In the genomic region with DNA sequence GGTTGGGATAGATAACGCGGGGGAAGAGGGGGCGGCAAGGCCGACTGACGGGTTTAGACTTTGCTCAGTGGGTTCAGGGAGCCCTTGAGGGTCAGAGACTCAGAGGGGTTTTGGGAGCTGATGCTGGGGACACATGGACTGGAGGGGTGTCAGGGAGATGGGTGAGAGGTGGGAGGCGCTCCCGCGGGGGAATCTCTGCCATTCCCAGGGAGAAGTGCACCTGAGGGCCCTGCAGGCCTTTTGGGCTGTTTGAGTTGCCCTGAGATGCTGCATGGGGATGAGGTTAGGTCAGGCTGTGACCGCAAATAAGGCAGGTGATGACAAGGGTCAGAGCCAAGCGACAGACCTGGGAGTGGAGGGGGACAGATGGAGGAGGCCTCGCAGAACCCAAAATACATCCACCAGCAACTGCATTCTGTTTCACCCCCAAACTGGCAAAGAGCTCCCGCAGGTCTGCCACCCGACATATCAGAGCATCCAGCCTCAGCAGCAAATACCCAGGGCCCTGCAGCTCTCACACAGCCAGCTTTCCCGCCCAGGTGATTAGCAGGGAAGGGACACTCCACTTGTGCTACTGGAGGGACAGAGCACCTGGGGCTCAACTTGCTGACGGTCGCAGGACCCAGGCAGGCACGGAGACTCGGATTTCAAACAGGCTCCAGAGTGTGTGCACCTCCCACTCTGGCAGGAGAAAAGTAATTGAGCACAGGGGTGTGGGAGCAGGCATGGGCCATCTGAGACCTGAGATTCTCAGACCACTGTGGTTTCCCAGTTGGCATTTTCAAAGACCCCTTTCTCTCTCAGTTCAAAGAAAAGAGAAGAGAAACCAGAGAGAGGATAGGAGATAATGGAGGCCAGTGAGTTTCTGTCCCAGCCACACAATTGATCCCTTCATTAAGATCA, we compare ENCODE assay signal across 11 cellular contexts. TPM values are rescaled to one million over a fixed set of nuclear protein-coding genes. Genes with fewer than 3 reads are reported as not detected.
DNase-seq lines count a peak whose midpoint lies in the region; ATAC-seq and TF ChIP-seq lines count a peak whose summit lies in the region.
"Had no signal": no experiment of that assay in that cellular context is flagged by ENCODE, and none has a peak within 500 bp of the region (broad histone marks: within the 10 kb centered on the region; RNA-seq: fewer than 3 reads in every experiment).

No MANE protein-coding gene starts in this region.

- H3K27ac Mint-ChIP-seq in activated T-helper 17 cell treated with anti-CD3 and anti-CD28 coated beads, Interleukin-2, amount 50 U/mL, for 72 hours = peak overlapping the region; percentile 7

- WGBS in lung, 2 donors = 84 to 93% methylated on average over 18 of the region's 18 CpGs

- DNase-seq in DMS79 treated with DMSO at 0.1 percent for 48 hours (lab: John Stamatoyannopoulos, UW) (peak; percentile 16), DMS79 (lab: John Stamatoyannopoulos, UW) (no peak), lung (ENCODE audit: low spot score) (no peak), thoracic aorta (ENCODE audit: low spot score) (no peak), foreskin keratinocyte (no peak), SW 1271 (lab: John Stamatoyannopoulos, UW) (no peak)
- DNase-seq in stimulated activated naive CD4-positive, alpha-beta T cell (lab: John Stamatoyannopoulos, UW) = no peak
- DNase-seq: activated effector memory CD4-positive, alpha-beta T cell treated with anti-CD3 and anti-CD28 coated beads, Interleukin-2, amount 50 U/mL, for 16 hours; GM23248 had no signal

- H3K36me3 ChIP-seq in lung (ENCODE audit: control insufficient read depth in 2 of 2, insufficient read depth in 2 of 2, low read length in 2 of 2) (peaks cover 2 to 3% of the 10 kb centered on the region in 2 donors), thoracic aorta (peaks cover 25% of the 10 kb centered on the region)

- no peak for TF ChIP-seq CTCF in lung (IDR thresholded peaks at IDR 0.05; ENCODE audit: control extremely low read depth, extremely low read depth)
- TF ChIP-seq CTCF in thoracic aorta (IDR thresholded peaks at IDR 0.05) = no peak
- TF ChIP-seq CTCF in foreskin keratinocyte (conservative IDR thresholded peaks at IDR 0.05) = no peak

- H3K27ac ChIP-seq in lung (ENCODE audit: low read depth in 1 of 2, low read length in 1 of 2) (peak overlapping the region; percentile 76 to 81), thoracic aorta (peak overlapping the region; percentile 24 to 66), foreskin keratinocyte (no peak overlapping the region)
- H3K27ac ChIP-seq: 22Rv1, GM23248 had no signal

- no peak overlapping the region for H3K4me3 Mint-ChIP-seq in activated T-helper 17 cell treated with anti-CD3 and anti-CD28 coated beads, Interleukin-2, amount 50 U/mL, for 72 hours

- peaks cover 5% of the 10 kb centered on the region for H3K27me3 Mint-ChIP-seq in activated T-helper 17 cell treated with anti-CD3 and anti-CD28 coated beads, Interleukin-2, amount 50 U/mL, for 72 hours

- no peaks in the 10 kb centered on the region for H3K36me3 Mint-ChIP-seq in activated T-helper 17 cell treated with anti-CD3 and anti-CD28 coated beads, Interleukin-2, amount 50 U/mL, for 72 hours (ENCODE audit: low read depth)

- H3K9me3 ChIP-seq in lung (ENCODE audit: control insufficient read depth in 2 of 2, insufficient read depth in 1 of 2, low read length in 1 of 2) = no peaks in the 10 kb centered on the region
- no peaks in the 10 kb centered on the region for H3K9me3 ChIP-seq in thoracic aorta

- H3K4me1 ChIP-seq in lung (ENCODE audit: control insufficient read depth in 2 of 2, insufficient read depth in 2 of 2, low read length in 2 of 2) (peaks cover 12% of the 10 kb centered on the region in 2 donors), thoracic aorta (ENCODE audit: control insufficient read depth in 1 of 2, low read depth in 2 of 2) (peaks cover 7 to 22% of the 10 kb centered on the region in 2 donors), foreskin keratinocyte (no peaks in the 10 kb centered on the region)

- H3K27me3 ChIP-seq in lung (ENCODE audit: control insufficient read depth, insufficient read depth) (no peaks in the 10 kb centered on the region), thoracic aorta (replicated peaks; ENCODE audit: insufficient read depth) (no peaks in the 10 kb centered on the region), foreskin keratinocyte (peaks cover 10% of the 10 kb centered on the region)

- H3K4me3 ChIP-seq in lung = no peak overlapping the region
- no peak overlapping the region for H3K4me3 ChIP-seq in thoracic aorta
- H3K4me3 ChIP-seq: GM23248 had no signal

- no peaks in the 10 kb centered on the region for H3K9me3 Mint-ChIP-seq in activated T-helper 17 cell treated with anti-CD3 and anti-CD28 coated beads, Interleukin-2, amount 50 U/mL, for 72 hours

- ATAC-seq in activated T-helper 17 cell treated with anti-CD3 and anti-CD28 coated beads, Interleukin-2, amount 50 U/mL, for 72 hours (replicated peaks) = no peak
- no peak for ATAC-seq in lung (ENCODE audit: insufficient read depth, low FRiP score)
- no peak for ATAC-seq in thoracic aorta (ENCODE audit: insufficient number of reproducible peaks, low FRiP score, low read depth)
- no peak for ATAC-seq in foreskin keratinocyte

- H3K4me1 Mint-ChIP-seq in activated T-helper 17 cell treated with anti-CD3 and anti-CD28 coated beads, Interleukin-2, amount 50 U/mL, for 72 hours = peaks cover 7% of the 10 kb centered on the region

RNA-seq across cellular contexts. Expression of a gene that starts 26.4 kb away (rescaled TPM):
- 1 to 10 TPM; 2.0 to 2.5 TPM for total RNA-seq in activated T-helper 17 cell treated with anti-CD3 and anti-CD28 coated beads, Interleukin-2, amount 50 U/mL, for 72 hours
- 1 to 10 TPM; 2.4 to 7.8 TPM for total RNA-seq in lung
- polyA plus RNA-seq in lung = 1 to 10 TPM; 2.7 to 7.9 TPM
- total RNA-seq in thoracic aorta = 10 to 100 TPM; 44.0 to 77.6 TPM
- total RNA-seq in foreskin keratinocyte = not detected in 2 replicates
- polyA plus RNA-seq in foreskin keratinocyte = not detected in 2 replicates

Comparison
In these comparisons a context has a peak if more than half of its experiments do, and no peak if none do; other contexts are left out.
1. RNA of a gene that starts 26.4 kb away (total RNA-seq): 44.0 to 77.6 TPM in thoracic aorta; 2.4 to 7.8 TPM in lung, 2.0 to 2.5 TPM in activated T-helper 17 cell treated with anti-CD3 and anti-CD28 coated beads, Interleukin-2, amount 50 U/mL, for 72 hours and not detected in foreskin keratinocyte; every median in the first group is over 4 times any median in the second.